ENCODE assay signal across 8 cellular contexts in the genomic region with DNA sequence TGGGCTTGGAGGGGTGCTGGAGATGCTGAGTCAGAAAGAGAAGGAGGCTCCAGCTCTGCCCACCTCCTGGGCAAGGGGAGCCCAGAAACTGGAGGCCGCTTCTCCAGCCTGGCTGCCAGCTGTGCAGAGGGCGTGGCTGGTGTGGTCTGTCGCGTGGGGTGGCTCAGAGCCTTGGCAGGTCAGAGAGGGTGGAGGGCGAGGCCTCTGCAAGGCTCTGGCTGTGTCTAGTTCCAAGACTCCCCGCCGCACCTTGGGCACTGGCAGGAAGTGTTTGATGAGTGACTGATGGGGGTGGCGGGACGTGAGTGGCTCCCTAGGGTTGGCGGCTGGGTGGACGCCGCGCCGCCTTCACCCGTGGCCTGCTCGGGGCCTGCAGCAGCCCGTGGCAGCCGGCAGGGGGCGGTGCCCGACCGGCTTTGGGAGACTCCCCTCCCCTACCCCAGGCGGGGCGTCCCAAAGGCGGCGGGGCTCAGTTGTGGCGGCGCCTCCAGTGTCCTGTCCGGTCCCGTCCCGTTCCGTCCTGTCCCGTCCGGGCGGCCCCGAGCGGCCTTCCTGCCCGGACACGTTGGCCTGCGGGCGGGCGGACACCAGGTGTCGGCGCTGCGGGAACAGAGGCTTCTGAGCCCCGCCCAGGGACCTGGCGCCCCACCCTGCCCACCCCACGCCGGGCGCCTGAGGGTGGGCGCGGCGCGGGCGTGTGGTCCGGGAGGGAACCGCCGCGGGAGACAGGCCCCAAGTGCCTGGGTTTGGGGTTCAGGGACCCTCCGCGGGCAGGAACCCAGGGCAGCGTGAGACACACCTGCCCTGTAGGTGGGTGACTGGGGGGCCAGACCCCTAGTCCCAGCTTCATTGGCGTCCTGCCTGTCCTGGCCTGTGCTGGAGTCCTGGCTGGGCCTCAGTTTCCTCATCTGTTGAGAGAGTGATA. TPM values are rescaled to one million over a fixed set of nuclear protein-coding genes. Genes with fewer than 3 reads are reported as not detected.
DNase-seq lines count a peak whose midpoint lies in the region; ATAC-seq and TF ChIP-seq lines count a peak whose summit lies in the region.

No MANE protein-coding gene starts in this region.

- H3K4me1 ChIP-seq in Peyer's patch (peaks cover 4 to 47% (median 15%) of the 10 kb centered on the region in 4 donors), prostate gland (replicated peaks) (peaks cover 28% of the 10 kb centered on the region), urinary bladder (ENCODE audit: insufficient read depth) (peaks cover 1% of the 10 kb centered on the region)

- ATAC-seq in Right ventricle myocardium inferior, result peak; percentile 66

- H3K27me3 ChIP-seq in Peyer's patch (no peaks in the 10 kb centered on the region), prostate gland (replicated peaks; ENCODE audit: insufficient read depth) (no peaks in the 10 kb centered on the region)

- H3K36me3 ChIP-seq in Peyer's patch (no peaks in the 10 kb centered on the region), prostate gland (no peaks in the 10 kb centered on the region), urinary bladder (ENCODE audit: insufficient read depth) (no peaks in the 10 kb centered on the region)

- intact Hi-C loops in Right ventricle myocardium inferior (cut with DNase I), result loop anchor here (10.0 kb wide), 1 partner anchor 833 kb away; no protein-coding TSS in a partner anchor
- intact Hi-C loops in prostate gland (cut with DNase I), result loop anchor here (2.0 to 10.0 kb wide), 3 partner anchors 353 to 833 kb away; no protein-coding TSS in a partner anchor

- H3K4me3 ChIP-seq in Peyer's patch, result peak overlapping the region; percentile 29 to 48 (median 44)
- peak overlapping the region; percentile 20 to 37 for H3K4me3 ChIP-seq in prostate gland
- peak overlapping the region; percentile 0 for H3K4me3 ChIP-seq in urinary bladder (ENCODE audit: low read depth, low read length)

- TF ChIP-seq CTCF in Peyer's patch (IDR thresholded peaks at IDR 0.05) (peak; percentile 51 to 91 (median 80)), prostate gland (IDR thresholded peaks at IDR 0.05) (peak; percentile 84 to 98 (median 95))

- H3K27ac ChIP-seq in Peyer's patch (peak overlapping the region in 3 of 4 donors; percentile 5 to 44 (median 8)), prostate gland (peak overlapping the region; percentile 92 to 96), urinary bladder (ENCODE audit: low read depth) (peak overlapping the region; percentile 73)

- WGBS in prostate gland, result 15% methylated on average over 27 of the region's 62 CpGs
- WGBS in urinary bladder, result 14% methylated on average over 62 of the region's 62 CpGs

- peak in 1 of 2 donors; percentile 19 for TF ChIP-seq POLR2A in Peyer's patch (IDR thresholded peaks at IDR 0.05)
- no peak for TF ChIP-seq POLR2A in prostate gland (IDR thresholded peaks at IDR 0.05)

- H3K9me3 ChIP-seq in Peyer's patch (no peaks in the 10 kb centered on the region), prostate gland (no peaks in the 10 kb centered on the region)

- DNase-seq in NCI-H2227 (lab: John Stamatoyannopoulos, UW; ENCODE audit: unreplicated experiment) (peak; percentile 61), NCI-H2227 treated with DMSO at 0.1 percent for 48 hours (lab: John Stamatoyannopoulos, UW) (no peak), Peyer's patch (peak; percentile 46 to 85 (median 85)), Right ventricle myocardium inferior (ENCODE audit: missing footprints) (peak; percentile 89), prostate gland (ENCODE audit: low spot score) (peak; percentile 88), NCI-H1092 treated with DMSO at 0.1 percent for 48 hours (lab: John Stamatoyannopoulos, UW) (no peak)
- peak; percentile 32 for DNase-seq in activated gamma-delta T cell treated with anti-CD3 and anti-CD28 coated beads, Interleukin-2, amount 50 U/mL, for 16 hours (ENCODE audit: low read depth)

RNA-seq across cellular contexts. Expression of gene KRT80, which starts 39.7 kb away (rescaled TPM):
- under 1 TPM in 2 of 4 donors, not detected in 2; 0.13 to 0.38 TPM for total RNA-seq in Peyer's patch
- total RNA-seq in Right ventricle myocardium inferior, result not detected
- 1 to 10 TPM; 1.9 to 3.7 TPM for total RNA-seq in prostate gland
- 1.7 TPM for total RNA-seq in urinary bladder
- polyA plus RNA-seq in urinary bladder, result 3.0 TPM

Comparison
In these comparisons a context has a peak if more than half of its experiments do, and no peak if none do; other contexts are left out.
1. DNase-seq: peak in NCI-H2227 (single experiment), Peyer's patch (3 of 3), activated gamma-delta T cell treated with anti-CD3 and anti-CD28 coated beads, Interleukin-2, amount 50 U/mL, for 16 hours (single experiment), Right ventricle myocardium inferior (single experiment) and prostate gland (single experiment); none in NCI-H2227 treated with DMSO at 0.1 percent for 48 hours (single experiment) and NCI-H1092 treated with DMSO at 0.1 percent for 48 hours (single experiment).
2. H3K27ac ChIP-seq: peak in every context shown above with its lines; median percentile 94 in prostate gland; 73 in urinary bladder; 8 in Peyer's patch.
3. Peak in every context shown above with its lines, with median percentiles within 50 percentile points of each other: H3K4me3 ChIP-seq.